12 cellular contexts compared by ENCODE assay signal in the genomic region with DNA sequence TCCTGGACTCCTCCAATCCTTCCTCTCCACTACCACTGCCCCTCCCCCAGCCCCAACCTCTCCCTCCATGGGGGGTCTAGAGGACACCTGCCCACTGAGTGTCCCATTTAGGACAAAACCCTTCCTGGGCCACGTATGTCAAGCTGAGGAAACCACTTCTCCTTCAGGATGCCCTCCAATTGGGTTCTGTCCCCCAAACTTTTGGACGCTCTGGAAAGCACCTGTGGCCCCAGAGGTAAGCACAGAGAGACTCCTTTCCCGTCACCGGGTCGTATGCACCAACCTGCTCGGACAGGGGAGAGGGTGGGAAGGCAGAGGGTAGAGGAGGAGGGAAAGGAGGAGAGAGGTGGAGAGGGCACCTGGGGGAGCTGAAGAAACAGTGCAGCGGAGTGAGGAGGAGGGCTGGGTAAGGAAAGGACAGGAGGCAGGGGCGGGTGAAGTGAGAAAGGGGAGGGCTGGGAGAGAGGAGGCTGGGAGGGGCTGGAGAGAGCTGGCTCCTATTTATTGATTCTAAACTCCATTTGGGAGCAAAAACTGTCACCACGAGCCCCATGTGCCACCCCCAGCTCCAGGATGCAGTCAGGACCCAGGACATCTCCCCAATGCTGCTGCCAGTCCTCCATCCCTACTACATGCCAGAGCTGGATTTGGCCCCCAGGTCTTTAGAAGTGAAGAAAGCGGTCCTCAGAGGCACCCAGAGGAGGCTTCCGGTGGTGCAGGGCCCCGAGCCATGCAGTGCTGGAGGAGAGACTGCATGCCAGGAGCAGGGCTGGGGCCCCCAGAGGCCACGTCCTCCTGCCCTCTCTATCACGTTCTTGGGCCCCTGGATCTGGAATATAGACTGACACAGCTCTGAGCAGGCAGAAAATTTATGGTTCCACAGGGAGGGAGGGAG. TPM values are rescaled to one million over a fixed set of nuclear protein-coding genes. Genes with fewer than 3 reads are reported as not detected.
DNase-seq lines count a peak whose midpoint lies in the region; ATAC-seq and TF ChIP-seq lines count a peak whose summit lies in the region.
"Had no signal": no experiment of that assay in that cellular context is flagged by ENCODE, and none has a peak within 500 bp of the region (broad histone marks: within the 10 kb centered on the region; RNA-seq: fewer than 3 reads in every experiment).

No MANE protein-coding gene starts in this region.

- 29 to 32% methylated on average over 9 to 14 of the region's 14 CpGs for WGBS in endodermal cell (ENCODE audit: insufficient coverage in 1 of 2, insufficient read length in 1 of 2), 2 experiments
- WGBS in testis, 2 donors = 56 to 68% methylated on average over 9 to 14 of the region's 14 CpGs

- ATAC-seq in activated CD8-positive, alpha-beta memory T cell treated with anti-CD3 and anti-CD28 coated beads, Interleukin-2, amount 10 ng/mL, durations not matched to agents 7 days and 5 days = peak; percentile 47
- peak; percentile 27 for ATAC-seq in stimulated activated effector memory CD8-positive, alpha-beta T cell treated with anti-CD3 and anti-CD28 coated beads, Interleukin-12 subunit alpha, Interleukin-12 subunit beta, amount 100 ng/mL, for 72 hours

- H3K4me3 ChIP-seq in endodermal cell (ENCODE audit: low read length) = no peak overlapping the region
- H3K4me3 ChIP-seq in testis = no peak overlapping the region

- H3K27me3 ChIP-seq in endodermal cell (ENCODE audit: control insufficient read depth, insufficient read depth, low read length, poor library complexity, severe bottlenecking) = peaks cover 67% of the 10 kb centered on the region
- H3K27me3 ChIP-seq in testis = no peaks in the 10 kb centered on the region

- H3K4me1 Mint-ChIP-seq in activated CD8-positive, alpha-beta memory T cell treated with anti-CD3 and anti-CD28 coated beads, Interleukin-2, amount 10 ng/mL, durations not matched to agents 7 days and 5 days = peaks cover 2% of the 10 kb centered on the region
- H3K4me1 Mint-ChIP-seq in endodermal cell = peaks cover 10% of the 10 kb centered on the region
- H3K4me1 Mint-ChIP-seq in stimulated activated effector memory CD8-positive, alpha-beta T cell treated with anti-CD3 and anti-CD28 coated beads, Interleukin-12 subunit alpha, Interleukin-12 subunit beta, amount 100 ng/mL, for 72 hours = peaks cover 4% of the 10 kb centered on the region

- H3K36me3 ChIP-seq in endodermal cell (ENCODE audit: control insufficient read depth, insufficient read depth, low read length) = no peaks in the 10 kb centered on the region
- no peaks in the 10 kb centered on the region for H3K36me3 ChIP-seq in testis (ENCODE audit: low read depth, missing control alignments)

- H3K36me3 Mint-ChIP-seq in activated CD8-positive, alpha-beta memory T cell treated with anti-CD3 and anti-CD28 coated beads, Interleukin-2, amount 10 ng/mL, durations not matched to agents 7 days and 5 days = no peaks in the 10 kb centered on the region
- H3K36me3 Mint-ChIP-seq in endodermal cell (ENCODE audit: low read depth) = no peaks in the 10 kb centered on the region
- no peaks in the 10 kb centered on the region for H3K36me3 Mint-ChIP-seq in stimulated activated effector memory CD8-positive, alpha-beta T cell treated with anti-CD3 and anti-CD28 coated beads, Interleukin-12 subunit alpha, Interleukin-12 subunit beta, amount 100 ng/mL, for 72 hours

- H3K4me1 ChIP-seq in endodermal cell (ENCODE audit: control insufficient read depth, insufficient read depth, low read length) = no peaks in the 10 kb centered on the region
- peaks cover 14% of the 10 kb centered on the region for H3K4me1 ChIP-seq in testis

- CTCF ChIA-PET in activated CD8-positive, alpha-beta memory T cell treated with anti-CD3 and anti-CD28 coated beads, Interleukin-2, amount 10 ng/mL, durations not matched to agents 7 days and 5 days (lab: Charles Lee) = interaction anchor here (0.8 to 1.2 kb wide), 3 partner anchors 8 to 195 kb away, joined by 3 to 4 read pairs (median 3); no protein-coding TSS in a partner anchor

- no peak for DNase-seq in activated CD8-positive, alpha-beta memory T cell treated with anti-CD3 and anti-CD28 coated beads, Interleukin-2, amount 10 ng/mL, durations not matched to agents 7 days and 5 days
- DNase-seq in activated CD8-positive, alpha-beta memory T cell treated with anti-CD3 and anti-CD28 coated beads, Interleukin-2, amount 50 U/mL, for 48 hours = no peak
- DNase-seq in MV-4-11 (lab: John Stamatoyannopoulos, UW) (peak; percentile 44), endodermal cell (peak; percentile 74), DMS153 (lab: John Stamatoyannopoulos, UW) (no peak), testis (no peak), GOT3 (lab: John Stamatoyannopoulos, UW) (no peak)
- no peak for DNase-seq in stimulated activated effector memory CD8-positive, alpha-beta T cell treated with anti-CD3 and anti-CD28 coated beads, Interleukin-12 subunit alpha, Interleukin-12 subunit beta, amount 100 ng/mL, for 72 hours (ENCODE audit: low spot score in 2 of 2)
- DNase-seq: activated T-cell treated with anti-CD3 and anti-CD28 coated beads, Interleukin-2, amount 50 U/mL, for 24 hours; NCI-H1436 treated with DMSO at 0.1 percent for 48 hours had no signal

- peaks cover 35% of the 10 kb centered on the region for H3K27me3 Mint-ChIP-seq in activated CD8-positive, alpha-beta memory T cell treated with anti-CD3 and anti-CD28 coated beads, Interleukin-2, amount 10 ng/mL, durations not matched to agents 7 days and 5 days
- peaks cover 63% of the 10 kb centered on the region for H3K27me3 Mint-ChIP-seq in endodermal cell (ENCODE audit: insufficient read depth)

- H3K27ac ChIP-seq in endodermal cell (ENCODE audit: low read depth, low read length) (no peak overlapping the region), testis (no peak overlapping the region)

- H3K4me3 Mint-ChIP-seq in activated CD8-positive, alpha-beta memory T cell treated with anti-CD3 and anti-CD28 coated beads, Interleukin-2, amount 10 ng/mL, durations not matched to agents 7 days and 5 days = no peak overlapping the region
- peak overlapping the region; percentile 48 for H3K4me3 Mint-ChIP-seq in endodermal cell
- H3K4me3 Mint-ChIP-seq in stimulated activated effector memory CD8-positive, alpha-beta T cell treated with anti-CD3 and anti-CD28 coated beads, Interleukin-12 subunit alpha, Interleukin-12 subunit beta, amount 100 ng/mL, for 72 hours = no peak overlapping the region
- H3K4me3 Mint-ChIP-seq: activated T-cell treated with anti-CD3 and anti-CD28 coated beads, Interleukin-2, amount 50 U/mL, for 24 hours had no signal

- H3K9me3 ChIP-seq in endodermal cell (ENCODE audit: control insufficient read depth, low read length) = no peaks in the 10 kb centered on the region
- H3K9me3 ChIP-seq in testis = no peaks in the 10 kb centered on the region

- intact Hi-C loops in testis (cut with DNase I; ENCODE audit: low total_unique reads) = no loop called here

- no peak overlapping the region for H3K27ac Mint-ChIP-seq in activated CD8-positive, alpha-beta memory T cell treated with anti-CD3 and anti-CD28 coated beads, Interleukin-2, amount 10 ng/mL, durations not matched to agents 7 days and 5 days
- H3K27ac Mint-ChIP-seq in endodermal cell = no peak overlapping the region
- no peak overlapping the region for H3K27ac Mint-ChIP-seq in stimulated activated effector memory CD8-positive, alpha-beta T cell treated with anti-CD3 and anti-CD28 coated beads, Interleukin-12 subunit alpha, Interleukin-12 subunit beta, amount 100 ng/mL, for 72 hours
- H3K27ac Mint-ChIP-seq: activated T-cell treated with anti-CD3 and anti-CD28 coated beads, Interleukin-2, amount 50 U/mL, for 24 hours had no signal

- TF ChIP-seq POLR2A in testis (IDR thresholded peaks at IDR 0.05) = no peak

- TF ChIP-seq CTCF in endodermal cell (conservative IDR thresholded peaks at IDR 0.05) = peak; percentile 62
- peak in 1 of 3 experiments; percentile 24 for TF ChIP-seq CTCF in testis (IDR thresholded peaks at IDR 0.05)

- no peak overlapping the region for H3K9ac ChIP-seq in endodermal cell (ENCODE audit: extremely low read depth, low read length, poor library complexity, severe bottlenecking)

- no peaks in the 10 kb centered on the region for H3K9me3 Mint-ChIP-seq in activated CD8-positive, alpha-beta memory T cell treated with anti-CD3 and anti-CD28 coated beads, Interleukin-2, amount 10 ng/mL, durations not matched to agents 7 days and 5 days (ENCODE audit: low read depth)
- H3K9me3 Mint-ChIP-seq in endodermal cell = no peaks in the 10 kb centered on the region
- no peaks in the 10 kb centered on the region for H3K9me3 Mint-ChIP-seq in stimulated activated effector memory CD8-positive, alpha-beta T cell treated with anti-CD3 and anti-CD28 coated beads, Interleukin-12 subunit alpha, Interleukin-12 subunit beta, amount 100 ng/mL, for 72 hours
- H3K9me3 Mint-ChIP-seq: activated T-cell treated with anti-CD3 and anti-CD28 coated beads, Interleukin-2, amount 50 U/mL, for 24 hours had no signal

RNA-seq across cellular contexts. Expression of a gene that starts 53.6 kb away (rescaled TPM):
- not detected for total RNA-seq in activated CD8-positive, alpha-beta memory T cell treated with anti-CD3 and anti-CD28 coated beads, Interleukin-2, amount 10 ng/mL, durations not matched to agents 7 days and 5 days
- total RNA-seq in endodermal cell = not detected
- polyA plus RNA-seq in endodermal cell (2013, experiment 1 of 2) = not detected
- not detected for polyA plus RNA-seq in endodermal cell (2013, experiment 2 of 2)
- total RNA-seq in testis = not detected
- polyA plus RNA-seq in testis (ENCODE audit: insufficient read depth, low read depth, low replicate concordance) = not detected
- total RNA-seq: right cardiac atrium had no signal
- polyA plus RNA-seq: BJ, right cardiac atrium had no signal

Comparison
In these comparisons a context has a peak if more than half of its experiments do, and no peak if none do; other contexts are left out.
1. DNase-seq: peak in MV-4-11 (single experiment) and endodermal cell (single experiment); none in activated CD8-positive, alpha-beta memory T cell treated with anti-CD3 and anti-CD28 coated beads, Interleukin-2, amount 10 ng/mL, durations not matched to agents 7 days and 5 days (single experiment), activated CD8-positive, alpha-beta memory T cell treated with anti-CD3 and anti-CD28 coated beads, Interleukin-2, amount 50 U/mL, for 48 hours (single experiment), stimulated activated effector memory CD8-positive, alpha-beta T cell treated with anti-CD3 and anti-CD28 coated beads, Interleukin-12 subunit alpha, Interleukin-12 subunit beta, amount 100 ng/mL, for 72 hours (0 of 2), DMS153 (single experiment), testis (single experiment) and GOT3 (single experiment).